In the genomic region with DNA sequence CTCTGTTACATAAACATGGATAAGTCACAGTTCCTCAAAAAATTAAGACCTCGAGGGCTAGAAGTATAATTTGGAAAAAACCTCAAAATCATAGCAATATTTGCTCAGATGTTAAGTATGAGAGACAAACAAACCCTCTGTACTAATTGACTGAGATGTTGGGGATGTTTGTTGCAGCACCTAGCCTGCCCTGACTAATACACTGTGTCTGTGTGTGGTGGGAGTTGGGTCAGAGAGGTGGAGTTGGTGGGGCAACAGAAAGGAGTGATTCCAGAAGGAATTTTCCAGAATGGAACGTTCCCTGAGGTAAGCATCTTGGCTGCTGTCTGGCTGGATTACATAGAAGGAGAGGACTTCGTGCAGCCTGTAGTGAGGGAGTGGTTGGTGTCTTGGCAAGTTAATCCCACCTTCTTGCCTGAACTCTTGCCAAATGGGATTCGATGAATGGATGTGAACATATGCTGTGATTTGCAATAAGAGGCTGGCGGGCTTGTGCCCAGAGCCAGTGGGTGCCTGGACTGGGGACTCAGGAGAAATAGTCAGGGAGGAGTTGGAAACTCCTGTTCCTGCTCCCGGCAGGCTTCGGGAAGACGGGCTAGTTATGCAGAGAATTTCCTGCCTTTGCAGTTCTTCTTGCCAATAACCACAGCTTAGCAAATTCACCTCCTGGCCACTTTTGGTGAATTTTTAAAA, we compare ENCODE assay signal across 1 cellular context.
TF ChIP-seq lines count a peak whose summit lies in the region.

No MANE protein-coding gene starts in this region.

TF ChIP-seq in HEK293, 187 proteins besides CTCF, POLR2A, EP300 and RAD21:
- TF ChIP-seq RBAK (tag by site-specific recombination; IDR thresholded peaks at IDR 0.05) (peak; percentile 88), ZNF747 (tag by site-specific recombination; IDR thresholded peaks at IDR 0.05) (no peak)
TF ChIP-seq in HEK293: peak in this region for 1.
